In the genomic region with DNA sequence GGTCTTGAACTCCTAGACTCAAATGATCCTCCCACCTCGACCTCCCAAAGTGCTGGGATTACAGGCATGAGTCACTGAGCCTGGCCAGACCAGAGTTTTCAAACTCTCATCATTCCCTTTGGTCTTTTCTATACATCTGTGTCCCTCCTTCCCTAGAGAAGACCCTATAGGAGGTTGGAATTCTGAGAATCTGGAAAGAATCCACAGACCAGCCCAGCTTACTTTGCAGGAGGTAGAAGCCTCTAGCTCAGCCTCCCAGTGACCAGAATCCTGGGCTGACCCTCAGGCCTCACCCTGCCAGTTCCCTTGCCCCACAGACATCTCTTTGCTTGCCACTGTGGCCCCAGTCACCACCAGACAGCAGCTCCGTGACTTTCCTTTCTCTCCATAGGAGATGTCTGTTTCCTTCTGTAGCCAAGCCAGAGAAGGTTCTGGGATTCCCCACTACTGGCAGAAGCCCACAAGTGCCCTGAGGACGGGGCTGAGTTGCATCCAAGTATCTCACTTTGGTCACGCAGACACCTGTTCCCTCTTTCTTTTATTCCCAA, we compare ENCODE assay signal across 28 cellular contexts. TPM values are rescaled to one million over a fixed set of nuclear protein-coding genes. Genes with fewer than 3 reads are reported as not detected.
DNase-seq lines count a peak whose midpoint lies in the region; ATAC-seq and TF ChIP-seq lines count a peak whose summit lies in the region.
"Had no signal": no experiment of that assay in that cellular context is flagged by ENCODE, and none has a peak within 500 bp of the region (broad histone marks: within the 10 kb centered on the region; RNA-seq: fewer than 3 reads in every experiment).

No MANE protein-coding gene starts in this region.

- in situ Hi-C loops in KBM-7 (cut with MboI; ENCODE audit: low pct_unique_long_range_greater_than_20kb, low sequenced_read_pairs) = no loop called here

- H3K4me1 ChIP-seq in BLaER1 (peaks cover 83% of the 10 kb centered on the region), GM23338 (ENCODE audit: insufficient read depth) (0 out of 2 replicates have a peak, but pooled peaks cover 3% of the 10 kb centered on the region)
- H3K4me1 ChIP-seq: body of pancreas, lower lobe of right lung, parathyroid adenoma had no signal

- H3K9ac ChIP-seq in BLaER1 = peak overlapping the region; percentile 68; the same call in 1 of the 2 replicates
- H3K9ac ChIP-seq: parathyroid adenoma had no signal

- no peaks in the 10 kb centered on the region for H3K36me3 Mint-ChIP-seq in GM23338 (ENCODE audit: low read depth)
- H3K36me3 Mint-ChIP-seq in effector memory CD8-positive, alpha-beta T cell (ENCODE audit: insufficient read depth) = peaks cover 6% of the 10 kb centered on the region
- no peaks in the 10 kb centered on the region for H3K36me3 Mint-ChIP-seq in natural killer cell treated with Interleukin-12 subunit alpha and Interleukin-12 subunit beta and Interleukin-15 and Interleukin-18, amount 100 ng/mL, for 72 hours
- H3K36me3 Mint-ChIP-seq: CD8-positive, alpha-beta memory T cell had no signal

- H2AFZ ChIP-seq in GM23338 = peak overlapping the region; percentile 47; the same call in 1 of the 2 replicates
- H2AFZ ChIP-seq: parathyroid adenoma had no signal

- no peaks in the 10 kb centered on the region for H3K27me3 ChIP-seq in BLaER1
- no peaks in the 10 kb centered on the region for H3K27me3 ChIP-seq in GM23338 (ENCODE audit: insufficient read depth)
- H3K27me3 ChIP-seq: body of pancreas, esophagus muscularis mucosa, foreskin keratinocyte, suprapubic skin had no signal

- H4K20me1 ChIP-seq in BLaER1 = no peaks in the 10 kb centered on the region
- no peaks in the 10 kb centered on the region for H4K20me1 ChIP-seq in GM23338 (replicated peaks; ENCODE audit: insufficient read depth)

- H3K9me3 ChIP-seq in BLaER1 = no peaks in the 10 kb centered on the region
- H3K9me3 ChIP-seq: body of pancreas, esophagus muscularis mucosa, lower lobe of right lung, mucosa of descending colon, suprapubic skin had no signal

- no peaks in the 10 kb centered on the region for H3K79me2 ChIP-seq in GM23338 (replicated peaks; ENCODE audit: insufficient read depth)
- H3K79me2 ChIP-seq: parathyroid adenoma had no signal

- H3K9me3 Mint-ChIP-seq in GM23338 = no peaks in the 10 kb centered on the region; the same call in 2 of the 3 replicates
- H3K9me3 Mint-ChIP-seq in effector memory CD8-positive, alpha-beta T cell = no peaks in the 10 kb centered on the region
- no peaks in the 10 kb centered on the region for H3K9me3 Mint-ChIP-seq in natural killer cell treated with Interleukin-12 subunit alpha and Interleukin-12 subunit beta and Interleukin-15 and Interleukin-18, amount 100 ng/mL, for 72 hours
- H3K9me3 Mint-ChIP-seq: CD8-positive, alpha-beta memory T cell; nephron progenitor cell had no signal

- H3K27ac ChIP-seq in BLaER1 (peak overlapping the region; percentile 73), GM23338 (ENCODE audit: low read depth) (no peak overlapping the region; the same call in 1 of the 2 replicates)
- H3K27ac ChIP-seq: body of pancreas, esophagus muscularis mucosa, foreskin keratinocyte, lower lobe of right lung, parathyroid adenoma had no signal

- H3K9me2 ChIP-seq in GM23338 (ENCODE audit: insufficient read depth) = no peaks in the 10 kb centered on the region

- H3K27me3 Mint-ChIP-seq in GM23338 (ENCODE audit: insufficient read depth, low read depth, poor library complexity) = peaks cover 8% of the 10 kb centered on the region
- no peaks in the 10 kb centered on the region for H3K27me3 Mint-ChIP-seq in effector memory CD8-positive, alpha-beta T cell
- no peaks in the 10 kb centered on the region for H3K27me3 Mint-ChIP-seq in natural killer cell treated with Interleukin-12 subunit alpha and Interleukin-12 subunit beta and Interleukin-15 and Interleukin-18, amount 100 ng/mL, for 72 hours
- H3K27me3 Mint-ChIP-seq: CD8-positive, alpha-beta memory T cell had no signal

- TF ChIP-seq CTCF in GM23338 (conservative IDR thresholded peaks at IDR 0.05; ENCODE audit: low read depth in 2 of 2) = no peak
- TF ChIP-seq CTCF in foreskin fibroblast (IDR thresholded peaks at IDR 0.05; ENCODE audit: low read depth, low read length) = no peak

- ATAC-seq in GM23338 (no peak), GM18858 (IDR thresholded peaks at IDR 0.05; ENCODE audit: unreplicated experiment) (no peak), GM19467 (IDR thresholded peaks at IDR 0.05; ENCODE audit: unreplicated experiment) (no peak)
- ATAC-seq in effector memory CD8-positive, alpha-beta T cell (replicated peaks) = no peak
- no peak for ATAC-seq in natural killer cell treated with Interleukin-12 subunit alpha and Interleukin-12 subunit beta and Interleukin-15 and Interleukin-18, amount 100 ng/mL, for 72 hours
- ATAC-seq: body of pancreas, foreskin keratinocyte, lower lobe of right lung, mucosa of descending colon had no signal

- H3K4me2 ChIP-seq in BLaER1 = peak overlapping the region; percentile 77
- H3K4me2 ChIP-seq in GM23338 = no peak overlapping the region
- H3K4me2 ChIP-seq: smooth muscle cell had no signal

- H3K4me3 Mint-ChIP-seq in GM23338 = no peak overlapping the region
- no peak overlapping the region for H3K4me3 Mint-ChIP-seq in effector memory CD8-positive, alpha-beta T cell
- no peak overlapping the region for H3K4me3 Mint-ChIP-seq in natural killer cell treated with Interleukin-12 subunit alpha and Interleukin-12 subunit beta and Interleukin-15 and Interleukin-18, amount 100 ng/mL, for 72 hours
- H3K4me3 Mint-ChIP-seq: CD8-positive, alpha-beta memory T cell; nephron progenitor cell had no signal

- H3K4me3 ChIP-seq in BLaER1 (no peak overlapping the region), GM23338 (no peak overlapping the region), foreskin fibroblast (ENCODE audit: low read depth in 1 of 2, low read length in 2 of 2) (no peak overlapping the region)
- H3K4me3 ChIP-seq: body of pancreas, esophagus muscularis mucosa, lower lobe of right lung, mucosa of descending colon, smooth muscle cell, suprapubic skin had no signal

- peak; percentile 43 for DNase-seq in GM23338 (ENCODE audit: low spot score)
- no peak for DNase-seq in effector memory CD8-positive, alpha-beta T cell
- DNase-seq in natural killer cell treated with Interleukin-12 subunit alpha and Interleukin-12 subunit beta and Interleukin-15 and Interleukin-18, amount 100 ng/mL, for 72 hours (ENCODE audit: low spot score) = no peak
- no peak for DNase-seq in KBM-7
- DNase-seq in foreskin fibroblast = no peak
- DNase-seq: activated CD4-positive, alpha-beta T cell treated with anti-CD3 and anti-CD28 coated beads for 48 hours; activated effector memory CD4-positive, alpha-beta T cell treated with Interleukin-2 at 50 U/mL for 16 hours; body of pancreas; CD8-positive, alpha-beta memory T cell; cerebellar nuclear complex; dermis blood vessel endothelial cell; foreskin keratinocyte; head of caudate nucleus; lower lobe of right lung; mucosa of descending colon; NCI-H146; NCI-H2107; nephron progenitor cell; stimulated activated CD4-positive, alpha-beta T cell treated with anti-CD3 and anti-CD28 coated beads, Interleukin-1b, Interleukin-23, amount 100 ng/mL, for 48 hours; stimulated activated naive CD4-positive, alpha-beta T cell treated with Interleukin-2 at 50 U/mL for 16 hours; WERI-Rb-1 had no signal

- H3K4me1 Mint-ChIP-seq in GM23338 = peaks cover 10% of the 10 kb centered on the region
- H3K4me1 Mint-ChIP-seq in effector memory CD8-positive, alpha-beta T cell (ENCODE audit: low read depth in 2 of 2) = peaks cover 26% of the 10 kb centered on the region in 2 donors
- H3K4me1 Mint-ChIP-seq in natural killer cell treated with Interleukin-12 subunit alpha and Interleukin-12 subunit beta and Interleukin-15 and Interleukin-18, amount 100 ng/mL, for 72 hours (ENCODE audit: low read depth in 2 of 2) = peaks cover 38 to 42% of the 10 kb centered on the region in 2 donors

- no peaks in the 10 kb centered on the region for H3F3A ChIP-seq in GM23338 (replicated peaks; ENCODE audit: low read depth)

- H3K27ac Mint-ChIP-seq in GM23338 = no peak overlapping the region; the same call in 1 of the 2 replicates
- peak overlapping the region; percentile 17 to 31 for H3K27ac Mint-ChIP-seq in effector memory CD8-positive, alpha-beta T cell
- peak overlapping the region; percentile 18 to 76 for H3K27ac Mint-ChIP-seq in natural killer cell treated with Interleukin-12 subunit alpha and Interleukin-12 subunit beta and Interleukin-15 and Interleukin-18, amount 100 ng/mL, for 72 hours
- H3K27ac Mint-ChIP-seq: nephron progenitor cell had no signal

- H3K36me3 ChIP-seq in BLaER1 (no peaks in the 10 kb centered on the region), GM23338 (ENCODE audit: insufficient read depth) (no peaks in the 10 kb centered on the region)
- H3K36me3 ChIP-seq: esophagus muscularis mucosa, lower lobe of right lung, suprapubic skin, WERI-Rb-1 had no signal

TF ChIP-seq in GM23338, 12 proteins besides CTCF, POLR2A, EP300 and RAD21 (continues in another document):
- TF ChIP-seq, protein P1, sequence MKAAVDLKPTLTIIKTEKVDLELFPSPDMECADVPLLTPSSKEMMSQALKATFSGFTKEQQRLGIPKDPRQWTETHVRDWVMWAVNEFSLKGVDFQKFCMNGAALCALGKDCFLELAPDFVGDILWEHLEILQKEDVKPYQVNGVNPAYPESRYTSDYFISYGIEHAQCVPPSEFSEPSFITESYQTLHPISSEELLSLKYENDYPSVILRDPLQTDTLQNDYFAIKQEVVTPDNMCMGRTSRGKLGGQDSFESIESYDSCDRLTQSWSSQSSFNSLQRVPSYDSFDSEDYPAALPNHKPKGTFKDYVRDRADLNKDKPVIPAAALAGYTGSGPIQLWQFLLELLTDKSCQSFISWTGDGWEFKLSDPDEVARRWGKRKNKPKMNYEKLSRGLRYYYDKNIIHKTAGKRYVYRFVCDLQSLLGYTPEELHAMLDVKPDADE (IDR thresholded peaks at IDR 0.05) = no peak
- TF ChIP-seq POLR2AphosphoS5 (IDR thresholded peaks at IDR 0.05; ENCODE audit: low read depth) (no peak), NANOG (IDR thresholded peaks at IDR 0.05; ENCODE audit: borderline replicate concordance) (no peak)

RNA-seq across cellular contexts. Expression of a gene that starts 34.7 kb away (rescaled TPM):
- 251 and 263 TPM in 2 replicates for total RNA-seq in GM23338 (2014; rRNA removed; shearing (Covaris generic))
- 184 and 191 TPM in 2 replicates for polyA plus RNA-seq in GM23338 (2016; fragmentation: Nextera tagmentation; extraction: Ambion mirVana)
- 100 to 1,000 TPM; 156 TPM for total RNA-seq in natural killer cell treated with Interleukin-12 subunit alpha and Interleukin-12 subunit beta and Interleukin-15 and Interleukin-18, amount 100 ng/mL, for 72 hours

RNA-seq across cellular contexts. Expression of a gene that starts 40.8 kb away (rescaled TPM):
- 260 and 354 TPM in 2 replicates for total RNA-seq in GM23338 (2014; rRNA removed; shearing (Covaris generic))
- 138 and 153 TPM in 2 replicates for polyA plus RNA-seq in GM23338 (2016; fragmentation: Nextera tagmentation; extraction: Ambion mirVana)
- 100 to 1,000 TPM; 409 to 770 TPM for total RNA-seq in natural killer cell treated with Interleukin-12 subunit alpha and Interleukin-12 subunit beta and Interleukin-15 and Interleukin-18, amount 100 ng/mL, for 72 hours
